In the genomic region with DNA sequence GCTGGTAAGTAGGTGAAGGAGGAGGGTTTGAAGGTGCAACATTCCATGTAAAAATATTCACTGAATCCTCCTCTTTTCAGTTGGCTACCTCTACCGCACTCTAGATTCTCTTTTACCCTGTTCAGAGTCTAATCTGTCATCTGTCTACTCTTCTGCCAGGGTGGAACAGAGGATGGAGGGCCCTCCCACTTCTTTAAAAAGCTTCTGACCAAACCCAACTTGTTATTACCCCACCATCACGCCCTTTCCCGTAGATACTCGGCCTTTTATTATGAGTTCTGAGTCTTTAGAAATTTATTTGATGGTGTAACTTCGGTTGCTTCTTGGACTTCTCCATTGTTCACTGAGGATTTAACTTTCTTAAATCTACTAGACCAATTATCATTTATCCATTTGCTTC, we compare ENCODE assay signal across 17 cellular contexts. TPM values are rescaled to one million over a fixed set of nuclear protein-coding genes. Genes with fewer than 3 reads are reported as not detected.
DNase-seq lines count a peak whose midpoint lies in the region; ATAC-seq, FAIRE-seq and TF ChIP-seq lines count a peak whose summit lies in the region.
"Had no signal": no experiment of that assay in that cellular context is flagged by ENCODE, and none has a peak within 500 bp of the region (broad histone marks: within the 10 kb centered on the region; RNA-seq: fewer than 3 reads in every experiment).

No MANE protein-coding gene starts in this region.

- H3K36me3 Mint-ChIP-seq in immature natural killer cell, result peaks cover 10 to 19% (median 12%) of the 10 kb centered on the region in 3 donors

- peak; percentile 41 for FAIRE-seq in GM18507 (lab: Jason Lieb, UNC)

- no peak for TF ChIP-seq CTCF in omental fat pad (IDR thresholded peaks at IDR 0.05)

- H3K9me3 Mint-ChIP-seq in immature natural killer cell, result no peaks in the 10 kb centered on the region
- H3K9me3 Mint-ChIP-seq: H9 had no signal

- no peak overlapping the region for H3K4me3 Mint-ChIP-seq in immature natural killer cell
- H3K4me3 Mint-ChIP-seq: H9 had no signal

- peak overlapping the region in 4 of 6 donors; percentile 0 to 76 (median 7) for H3K27ac Mint-ChIP-seq in immature natural killer cell
- H3K27ac Mint-ChIP-seq: H9 had no signal

- DNase-seq in GM18507 (ENCODE audit: extremely low spot score, insufficient read length, low read depth), result no peak
- DNase-seq in NOMO-1 treated with DMSO at 0.1 percent for 48 hours (lab: John Stamatoyannopoulos, UW; ENCODE audit: unreplicated experiment), result peak; percentile 45
- no peak for DNase-seq in immature natural killer cell
- no peak for DNase-seq in omental fat pad (ENCODE audit: low spot score)
- no peak for DNase-seq in hypothalamus (lab: John Stamatoyannopoulos, UW)
- DNase-seq in superior temporal gyrus (ENCODE audit: extremely low spot score), result no peak
- DNase-seq: C1 segment of cervical spinal cord, DMS 273 treated with DMSO at 0.1 percent for 48 hours, H9, KBM-7, NCI-H1092 treated with DMSO at 0.1 percent for 48 hours, NCI-H2081 treated with DMSO at 0.1 percent for 48 hours, NCI-H510A treated with DMSO at 0.1 percent for 48 hours, RPMI8226, SJCRH30 had no signal

- no peaks in the 10 kb centered on the region for H3K27me3 Mint-ChIP-seq in immature natural killer cell (ENCODE audit: low read depth in 3 of 3)

- peaks cover 39 to 53% of the 10 kb centered on the region in 2 donors for H3K4me1 Mint-ChIP-seq in immature natural killer cell

- peak; percentile 86 for ATAC-seq in omental fat pad (ENCODE audit: low FRiP score)
- no peak for ATAC-seq in GM21576 (IDR thresholded peaks at IDR 0.05; ENCODE audit: unreplicated experiment)
- ATAC-seq in HG03442 (IDR thresholded peaks at IDR 0.05; ENCODE audit: unreplicated experiment), result no peak

RNA-seq across cellular contexts. Expression of gene STX11, which starts 11.7 kb away (rescaled TPM):
- polyA plus RNA-seq in immature natural killer cell, result 10 to 100 TPM; 28.7 to 42.6 (median 36.0) TPM
- total RNA-seq in omental fat pad, result 100 to 1,000 TPM in 3 of 4 donors, 10 to 100 TPM in 1; 34.5 to 156 (median 113) TPM
